22 cellular contexts compared by ENCODE assay signal in the genomic region with DNA sequence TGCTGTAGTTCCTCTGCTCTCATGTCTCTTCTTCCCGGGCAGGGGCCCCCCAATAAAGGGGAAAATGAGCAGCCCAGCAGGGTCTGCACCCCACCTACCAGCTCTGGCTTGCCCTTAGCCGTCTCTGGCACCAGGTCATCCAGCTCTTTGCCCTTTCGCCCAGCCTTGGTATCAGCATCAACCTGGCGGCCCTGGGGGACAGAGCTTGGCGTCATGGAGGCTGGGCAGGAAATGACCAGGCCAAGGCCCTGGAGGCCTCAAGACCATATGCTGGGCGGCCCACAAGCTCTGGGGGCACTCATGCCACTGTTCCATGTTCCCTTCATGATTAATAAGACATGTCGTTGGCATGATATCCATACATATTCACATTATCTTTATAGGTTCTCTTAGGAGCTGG.
"Had no signal": no experiment of that assay in that cellular context is flagged by ENCODE, and none has a peak within 500 bp of the region (broad histone marks: within the 10 kb centered on the region; RNA-seq: fewer than 3 reads in every experiment).

No MANE protein-coding gene starts in this region.

- DNase-seq: activated CD4-positive, alpha-beta T cell treated with anti-CD3 and anti-CD28 coated beads for 48 hours; activated CD4-positive, alpha-beta T cell treated with anti-CD3 and anti-CD28 coated beads, Interleukin-2, amount 50 U/mL, for 4 hours; activated CD4-positive, CD25-positive, alpha-beta regulatory T cell treated with anti-CD3 and anti-CD28 coated beads, Interleukin-2, amount 50 U/mL, for 72 hours; activated CD8-positive, alpha-beta memory T cell treated with anti-CD3 and anti-CD28 coated beads, Interleukin-2, amount 50 U/mL, for 48 hours; activated naive CD4-positive, alpha-beta T cell treated with anti-CD3 and anti-CD28 coated beads, Interleukin-2, amount 50 U/mL, for 16 hours; activated T-cell treated with anti-CD3 and anti-CD28 coated beads, Interleukin-2, amount 50 U/mL, for 48 hours; amniotic stem cell; body of pancreas; central memory CD4-positive, alpha-beta T cell; MG63; NCI-H1105; NCI-H1436; NCI-H1694 treated with DMSO at 0.1 percent for 48 hours; NCI-H2029 treated with DMSO at 0.1 percent for 48 hours; NCI-H524; Peyer's patch; SHP77 treated with DMSO at 0.1 percent for 48 hours had no signal

- H3K4me1 ChIP-seq: ascending aorta, body of pancreas, Peyer's patch had no signal

- H3K27ac Mint-ChIP-seq: T-helper 1 cell treated with Interleukin-12 subunit alpha and Interleukin-12 subunit beta and Interleukin-4 antibody, amounts not matched to agents 30 μg/mL and 1 μg/mL, for 36 hours; WTC11 had no signal

- H3K27me3 ChIP-seq: ascending aorta, body of pancreas, MG63, Peyer's patch had no signal

- H3K9me3 Mint-ChIP-seq: T-helper 1 cell treated with Interleukin-12 subunit alpha and Interleukin-12 subunit beta and Interleukin-4 antibody, amounts not matched to agents 30 μg/mL and 1 μg/mL, for 36 hours; WTC11 had no signal

- H3K27ac ChIP-seq: ascending aorta, body of pancreas, coronary artery, Peyer's patch had no signal

- ATAC-seq: body of pancreas, WTC11 had no signal

- H3K4me3 Mint-ChIP-seq: T-helper 1 cell treated with Interleukin-12 subunit alpha and Interleukin-12 subunit beta and Interleukin-4 antibody, amounts not matched to agents 30 μg/mL and 1 μg/mL, for 36 hours; WTC11 had no signal

- H3K9me3 ChIP-seq: ascending aorta, body of pancreas, MG63, Peyer's patch had no signal

- FAIRE-seq: bronchial epithelial cell had no signal

- H3K4me1 Mint-ChIP-seq: WTC11 had no signal

- H3K4me3 ChIP-seq: ascending aorta, body of pancreas, coronary artery, MG63, Peyer's patch had no signal
